In the genomic region with DNA sequence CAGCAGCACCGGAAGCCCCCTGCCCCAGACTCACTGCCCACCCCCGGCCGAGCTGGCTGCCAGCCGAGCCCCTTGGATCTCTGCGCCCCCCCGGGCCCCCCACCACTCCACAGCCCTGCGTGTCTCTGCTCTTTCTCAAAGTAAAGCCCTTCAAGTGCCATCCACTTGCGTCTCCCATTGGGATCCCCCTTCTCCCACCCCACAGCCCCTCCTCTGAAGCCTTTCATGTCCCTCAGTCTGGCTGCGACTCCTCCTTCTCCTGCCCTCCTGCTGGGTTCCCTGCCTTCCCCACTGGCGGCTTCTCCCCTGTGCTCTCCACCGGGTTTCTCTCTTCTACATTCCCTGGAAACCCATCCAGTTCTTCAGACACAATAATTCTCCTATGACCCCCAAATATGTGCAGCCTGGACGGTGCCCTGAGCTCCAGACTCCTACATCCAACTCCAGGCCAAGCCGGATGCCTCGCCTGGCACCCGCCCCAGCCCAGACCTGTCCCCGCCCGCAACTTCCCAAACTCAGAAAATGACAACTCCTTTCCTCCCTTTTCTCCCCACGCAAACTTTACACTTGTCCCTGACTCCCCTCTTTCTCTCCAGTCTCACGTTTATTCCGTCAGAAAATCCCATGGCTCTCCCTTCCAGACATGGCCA, we compare ENCODE assay signal across 24 cellular contexts.
A peak's percentile ranks its signal among the peaks of the same experiment; 100 is the strongest.
DNase-seq lines count a peak whose midpoint lies in the region; ATAC-seq, FAIRE-seq and TF ChIP-seq lines count a peak whose summit lies in the region.
"Had no signal": no experiment of that assay in that cellular context is flagged by ENCODE, and none has a peak within 500 bp of the region (broad histone marks: within the 10 kb centered on the region; RNA-seq: fewer than 3 reads in every experiment).

No MANE protein-coding gene starts in this region.

- peaks cover 64% of the 10 kb centered on the region for H3K27me3 ChIP-seq in HUES48 (ENCODE audit: control insufficient read depth, insufficient read depth, low read length)
- H3K27me3 ChIP-seq in smooth muscle cell (ENCODE audit: low read depth): peaks cover 59% of the 10 kb centered on the region
- peaks cover 1 to 23% of the 10 kb centered on the region in 2 experiments; a peak in 3 of 5 replicates for H3K27me3 ChIP-seq in HepG2 (ENCODE audit: control insufficient read depth in 1 of 2, insufficient read depth in 2 of 2, low read length in 2 of 2)
- H3K27me3 ChIP-seq: thyroid gland had no signal

- peak; percentile 46 for DNase-seq in ecto neural progenitor cell (ENCODE audit: low spot score)
- DNase-seq in left lobe of liver (ENCODE audit: low spot score): peak; percentile 24
- no peak for DNase-seq in smooth muscle cell (lab: John Stamatoyannopoulos, UW; ENCODE audit: unreplicated experiment)
- no peak for DNase-seq in HepG2 (ENCODE audit: low spot score)
- no peak for DNase-seq in DMS79 (lab: John Stamatoyannopoulos, UW)
- no peak for DNase-seq in stimulated activated CD4-positive, alpha-beta T cell treated with anti-CD3 and anti-CD28 coated beads, Interleukin-4, amount 100 ng/mL, for 4 hours
- DNase-seq: activated naive CD4-positive, alpha-beta T cell treated with anti-CD3 and anti-CD28 coated beads, Interleukin-2, amount 50 U/mL, for 16 hours; CD4-positive, alpha-beta memory T cell; effector memory CD8-positive, alpha-beta T cell; GDM1; IMR-90; midbrain; NCI-H1417; NCI-H2107; NK-92 treated with Interleukin-12 subunit alpha and Interleukin-12 subunit beta, amount 100 ng/mL, for 24 hours; small intestine; stimulated activated CD4-positive, alpha-beta T cell treated with anti-CD3 and anti-CD28 coated beads, Interleukin-2, amount 100 ng/mL, for 48 hours; stimulated activated naive CD4-positive, alpha-beta T cell treated with Interleukin-2 at 50 U/mL for 16 hours; thyroid gland had no signal

- no peak for FAIRE-seq in HepG2 (lab: Jason Lieb, UNC)
- FAIRE-seq: small intestine, TTC549 had no signal

- in situ Hi-C loops in HepG2 (cut with HindIII; ENCODE audit: extremely low pct_ligation_motif_present, low pct_unique_long_range_greater_than_20kb): loop anchor here (5.0 kb wide), 1 partner anchor 291 kb away; no protein-coding TSS in a partner anchor

- BruUV-seq in HepG2 (replicated peaks; lab: Mats Ljungman, UMichigan): no TSS peak

- no peak for TF ChIP-seq POLR2A in HepG2 (IDR thresholded peaks at IDR 0.05; ENCODE audit: insufficient read depth in 1 of 2, low read depth in 2 of 2, low read length in 2 of 2)

- CTCF ChIA-PET in HepG2 (lab: Yijun Ruan, JAX; ENCODE audit: low intra/inter-chr PET ratio, low total read pairs): no interaction called here

- H3K4me1 ChIP-seq in HUES48 (ENCODE audit: control insufficient read depth, insufficient read depth, low read length) (no peaks in the 10 kb centered on the region; the same call in 1 of the 2 replicates), smooth muscle cell (ENCODE audit: low read depth) (peaks cover 19% of the 10 kb centered on the region), HepG2 (ENCODE audit: insufficient read depth, low read length) (no peaks in the 10 kb centered on the region)

- POLR2A ChIA-PET in HepG2 (lab: Yijun Ruan, JAX): no interaction called here

- ATAC-seq in left lobe of liver (no peak), HepG2 (no peak)
- ATAC-seq: effector memory CD8-positive, alpha-beta T cell; gastroesophageal sphincter; T-cell had no signal

- intact Hi-C loops in HepG2 (cut with micrococcal nuclease; ENCODE audit: unreplicated experiment): loop anchor here (10.0 kb wide), 1 partner anchor 223 kb away; no protein-coding TSS in a partner anchor

- WGBS in smooth muscle cell (ENCODE audit: low lambda C conversion rate): 47% methylated on average over 13 of the region's 20 CpGs
- 57% methylated on average over 20 of the region's 20 CpGs for WGBS in HepG2 (ENCODE audit: low lambda C conversion rate)

- TF ChIP-seq CTCF in smooth muscle cell (IDR thresholded peaks at IDR 0.05; ENCODE audit: borderline replicate concordance, insufficient read depth, poor library complexity, severe bottlenecking) (no peak), HepG2 (CRISPR knock-in tag; IDR thresholded peaks at IDR 0.05) (no peak)

- H3K4me3 ChIP-seq in HUES48 (ENCODE audit: low read depth, low read length) (peak overlapping the region; percentile 54; the same call in 1 of the 2 replicates), smooth muscle cell (no peak overlapping the region), HepG2 (replicated peaks in 1 of 3; ENCODE audit: insufficient read depth in 1 of 3, low read depth in 2 of 3, low read length in 3 of 3) (no peak overlapping the region)

- H3F3A ChIP-seq in smooth muscle cell (ENCODE audit: low read depth): no peaks in the 10 kb centered on the region

- no peak overlapping the region for H3K9ac ChIP-seq in HUES48 (ENCODE audit: low read depth, low read length)
- no peak overlapping the region for H3K9ac ChIP-seq in smooth muscle cell (ENCODE audit: low read depth)
- no peak overlapping the region for H3K9ac ChIP-seq in HepG2 (ENCODE audit: insufficient read depth, low read depth, low read length)

- H2AFZ ChIP-seq in smooth muscle cell (ENCODE audit: low read depth) (no peak overlapping the region), HepG2 (ENCODE audit: low read length) (no peak overlapping the region)

- H4K20me1 ChIP-seq in smooth muscle cell (ENCODE audit: low read depth) (peaks cover 25% of the 10 kb centered on the region), HepG2 (ENCODE audit: insufficient read depth, low read length) (peaks cover 5% of the 10 kb centered on the region; the same call in 1 of the 2 replicates)

- no peak for TF ChIP-seq RAD21 in HepG2 (CRISPR knock-in tag; IDR thresholded peaks at IDR 0.05)

- H3K79me2 ChIP-seq in smooth muscle cell (ENCODE audit: low read depth): no peaks in the 10 kb centered on the region
- no peaks in the 10 kb centered on the region for H3K79me2 ChIP-seq in HepG2 (ENCODE audit: insufficient read depth, low read length)

- H3K9me3 ChIP-seq in HUES48 (ENCODE audit: control insufficient read depth, insufficient read depth, low read length): no peaks in the 10 kb centered on the region
- no peaks in the 10 kb centered on the region for H3K9me3 ChIP-seq in smooth muscle cell (replicated peaks; ENCODE audit: low read depth)
- no peaks in the 10 kb centered on the region for H3K9me3 ChIP-seq in HepG2 (ENCODE audit: low read length)
- H3K9me3 ChIP-seq: thyroid gland had no signal

- H3K4me2 ChIP-seq in smooth muscle cell: peak overlapping the region; percentile 95
- H3K4me2 ChIP-seq in HepG2 (ENCODE audit: low read depth, low read length): no peak overlapping the region

- H3K27ac ChIP-seq in HUES48 (ENCODE audit: low read depth, low read length) (no peak overlapping the region), smooth muscle cell (ENCODE audit: low read depth) (no peak overlapping the region), HepG2 (ENCODE audit: extremely low read length, insufficient read depth, low read length) (no peak overlapping the region)
- H3K27ac ChIP-seq: gastroesophageal sphincter, Peyer's patch, thyroid gland had no signal

- TF ChIP-seq EP300 in HepG2 (IDR thresholded peaks at IDR 0.05; ENCODE audit: low read depth in 2 of 2, low read length in 2 of 2) (no peak), HepG2 (CRISPR knock-in tag; IDR thresholded peaks at IDR 0.05; ENCODE audit: borderline replicate concordance) (no peak)

- H3K36me3 ChIP-seq in HUES48 (ENCODE audit: control insufficient read depth, insufficient read depth, low read length) (no peaks in the 10 kb centered on the region), smooth muscle cell (ENCODE audit: low read depth) (no peaks in the 10 kb centered on the region), HepG2 (replicated peaks in 1 of 2; ENCODE audit: control insufficient read depth in 1 of 2, insufficient read depth in 2 of 2, low read length in 2 of 2) (no peaks in the 10 kb centered on the region)
- H3K36me3 ChIP-seq: gastroesophageal sphincter, Peyer's patch, thyroid gland had no signal

TF ChIP-seq in HepG2, 621 proteins besides CTCF, POLR2A, EP300 and RAD21 (continues in another document):
- TF ChIP-seq ZNF549 (CRISPR knock-in tag; IDR thresholded peaks at IDR 0.05) (no peak), RCOR2 (CRISPR knock-in tag; IDR thresholded peaks at IDR 0.05) (no peak), ZNF841 (CRISPR knock-in tag; IDR thresholded peaks at IDR 0.05; ENCODE audit: borderline replicate concordance) (no peak), MYPOP (CRISPR knock-in tag; IDR thresholded peaks at IDR 0.05) (no peak), ZSCAN9 (CRISPR knock-in tag; IDR thresholded peaks at IDR 0.05; ENCODE audit: borderline replicate concordance) (no peak), PHF20 (CRISPR knock-in tag; IDR thresholded peaks at IDR 0.05) (no peak), EED (CRISPR knock-in tag; IDR thresholded peaks at IDR 0.05) (no peak), ZNF263 (CRISPR knock-in tag; IDR thresholded peaks at IDR 0.05) (no peak), PAX8 (CRISPR knock-in tag; IDR thresholded peaks at IDR 0.05; ENCODE audit: borderline replicate concordance) (no peak), ZNF619 (CRISPR knock-in tag; IDR thresholded peaks at IDR 0.05) (no peak), ZNF577 (CRISPR knock-in tag; IDR thresholded peaks at IDR 0.05; ENCODE audit: borderline replicate concordance, low read depth) (no peak), WIZ (CRISPR knock-in tag; IDR thresholded peaks at IDR 0.05) (no peak), GATAD2A (CRISPR knock-in tag; IDR thresholded peaks at IDR 0.05) (no peak), ZNF543 (CRISPR knock-in tag; IDR thresholded peaks at IDR 0.05) (no peak), KDM6A (CRISPR knock-in tag; IDR thresholded peaks at IDR 0.05; ENCODE audit: low read depth) (no peak), ZNF792 (CRISPR knock-in tag; IDR thresholded peaks at IDR 0.05) (no peak), MED1 (CRISPR knock-in tag; IDR thresholded peaks at IDR 0.05) (no peak), KDM4B (CRISPR knock-in tag; IDR thresholded peaks at IDR 0.05) (no peak)

Comparison
In these comparisons a context has a peak if more than half of its experiments do, and no peak if none do; other contexts are left out.
1. DNase-seq: peak in ecto neural progenitor cell (single experiment) and left lobe of liver (single experiment); none in smooth muscle cell (single experiment), HepG2 (single experiment), DMS79 (single experiment) and stimulated activated CD4-positive, alpha-beta T cell treated with anti-CD3 and anti-CD28 coated beads, Interleukin-4, amount 100 ng/mL, for 4 hours (0 of 2).